Comparison of ENCODE assay signal across 13 cellular contexts in genomic region chr20:53871541-53871940, GRCh38.
DNase-seq lines count a peak whose midpoint lies in the region; ATAC-seq and TF ChIP-seq lines count a peak whose summit lies in the region.
"Had no signal": no experiment of that assay in that cellular context is flagged by ENCODE, and none has a peak within 500 bp of the region (broad histone marks: within the 10 kb centered on the region; RNA-seq: fewer than 3 reads in every experiment).

No MANE protein-coding gene starts in this region.

- H4K91ac ChIP-seq in neuronal stem cell (ENCODE audit: low read depth, low read length, poor library complexity) (no peak overlapping the region), H9 (ENCODE audit: insufficient read length, low read depth, low read length) (no peak overlapping the region)

- H3K9me2 ChIP-seq in MM.1S (replicated peaks; ENCODE audit: insufficient read depth, low read length) = no peaks in the 10 kb centered on the region

- H3K27me3 Mint-ChIP-seq in CD8-positive, alpha-beta T cell (ENCODE audit: low read depth) = no peaks in the 10 kb centered on the region
- no peaks in the 10 kb centered on the region for H3K27me3 Mint-ChIP-seq in central memory CD8-positive, alpha-beta T cell
- H3K27me3 Mint-ChIP-seq in H9 (ENCODE audit: low read depth) = no peaks in the 10 kb centered on the region; the same call in 1 of the 2 replicates

- no peaks in the 10 kb centered on the region for H3K9me3 Mint-ChIP-seq in CD8-positive, alpha-beta T cell
- no peaks in the 10 kb centered on the region for H3K9me3 Mint-ChIP-seq in central memory CD8-positive, alpha-beta T cell
- no peaks in the 10 kb centered on the region; a peak in 1 of 5 replicates for H3K9me3 Mint-ChIP-seq in H9

- no peak overlapping the region for H3K56ac ChIP-seq in H9 (ENCODE audit: insufficient read length, low read depth, low read length)

- H3T11ph ChIP-seq in H9 (ENCODE audit: low read length) = no peak overlapping the region

- WGBS in neuronal stem cell (ENCODE audit: extremely low coverage in 2 of 2, insufficient read length in 2 of 2, insufficient replicate concordance in 1 of 2), 2 donors = no CpG with 5 or more reads among the region's 3 CpGs
- WGBS in H9 (ENCODE audit: extremely low coverage, insufficient read length, low lambda C conversion rate) = no CpG with 5 or more reads among the region's 3 CpGs

- H2AK5ac ChIP-seq in neuronal stem cell (ENCODE audit: low read depth, low read length) (no peak overlapping the region), H9 (ENCODE audit: insufficient read length, low read length) (no peak overlapping the region)

- no peak overlapping the region for H3K4ac ChIP-seq in neuronal stem cell (ENCODE audit: low read length)
- H3K4ac ChIP-seq in H9 (ENCODE audit: low read depth, low read length) = no peak overlapping the region

- H3F3A ChIP-seq in MM.1S (ENCODE audit: insufficient read depth, low read length) = peaks cover 50% of the 10 kb centered on the region

- H3K18ac ChIP-seq in neuronal stem cell (ENCODE audit: low read length) (no peak overlapping the region), H9 (ENCODE audit: insufficient read length, low read depth, low read length) (no peak overlapping the region)

- H3K4me1 ChIP-seq in CD8-positive, alpha-beta T cell (ENCODE audit: insufficient read depth, low read length) = peaks cover 63% of the 10 kb centered on the region
- H3K4me1 ChIP-seq in MM.1S (ENCODE audit: low read length) (peaks cover 44% of the 10 kb centered on the region), neuronal stem cell (ENCODE audit: control insufficient read depth in 2 of 2, insufficient read depth in 1 of 2, low read depth in 1 of 2, low read length in 2 of 2) (peaks cover 17 to 26% of the 10 kb centered on the region in 2 donors), H9 (ENCODE audit: insufficient read depth, low read length) (peaks cover 7% of the 10 kb centered on the region; the same call in 1 of the 2 replicates)

- H3K4me2 ChIP-seq in MM.1S (ENCODE audit: low read depth, low read length) (peak overlapping the region; percentile 91), neuronal stem cell (ENCODE audit: insufficient read depth, low read length, poor library complexity, severe bottlenecking) (no peak overlapping the region), H9 (ENCODE audit: insufficient read depth, insufficient read length, low read length) (no peak overlapping the region)

- no peak for ATAC-seq in CD8-positive, alpha-beta T cell
- ATAC-seq in central memory CD8-positive, alpha-beta T cell (replicated peaks; ENCODE audit: extremely low read depth, poor library complexity, severe bottlenecking) = no peak
- no peak for ATAC-seq in GM19324 (IDR thresholded peaks at IDR 0.05; ENCODE audit: low FRiP score, unreplicated experiment)

- peaks cover 69% of the 10 kb centered on the region for H3K4me1 Mint-ChIP-seq in CD8-positive, alpha-beta T cell (ENCODE audit: low read depth)
- peaks cover 55% of the 10 kb centered on the region for H3K4me1 Mint-ChIP-seq in central memory CD8-positive, alpha-beta T cell
- H3K4me1 Mint-ChIP-seq in H9 = peaks cover 62% of the 10 kb centered on the region in 2 experiments

- H3K36me3 Mint-ChIP-seq in CD8-positive, alpha-beta T cell = no peaks in the 10 kb centered on the region
- peaks cover 20% of the 10 kb centered on the region for H3K36me3 Mint-ChIP-seq in central memory CD8-positive, alpha-beta T cell (ENCODE audit: insufficient read depth)
- no peaks in the 10 kb centered on the region for H3K36me3 Mint-ChIP-seq in H9 (ENCODE audit: insufficient read depth in 1 of 3, low read depth in 3 of 3)

- H2BK20ac ChIP-seq in H9 (ENCODE audit: low read depth, low read length, poor library complexity, severe bottlenecking) = no peak overlapping the region

- no peak overlapping the region for H3K27ac ChIP-seq in CD8-positive, alpha-beta T cell (ENCODE audit: low read depth, low read length)
- H3K27ac ChIP-seq in MM.1S (ENCODE audit: low read length) = peak overlapping the region; percentile 83; the same call in 1 of the 2 replicates
- no peak overlapping the region for H3K27ac ChIP-seq in neuronal stem cell (replicated peaks; ENCODE audit: low read length)
- no peak overlapping the region for H3K27ac ChIP-seq in H9 (ENCODE audit: insufficient read length, low read depth, low read length)

- CTCF ChIA-PET in CD8-positive, alpha-beta T cell (lab: Charles Lee) = interaction anchor here (0.7 to 3.7 kb wide), 29 partner anchors 13 to 296 kb away, joined by 3 to 39 read pairs (median 5); partner anchors contain the start of gene ZNF217

- TF ChIP-seq CTCF in CD8-positive, alpha-beta T cell (IDR thresholded peaks at IDR 0.05) = no peak
- TF ChIP-seq CTCF in MM.1S (IDR thresholded peaks at IDR 0.05; ENCODE audit: low read length) (no peak), H9 (conservative IDR thresholded peaks at IDR 0.05) (no peak)

- no peaks in the 10 kb centered on the region for H3K27me3 ChIP-seq in CD8-positive, alpha-beta T cell (ENCODE audit: insufficient read depth, low read length)
- H3K27me3 ChIP-seq in MM.1S (replicated peaks; ENCODE audit: insufficient read depth, low read length) (no peaks in the 10 kb centered on the region), neuronal stem cell (ENCODE audit: control insufficient read depth in 3 of 3, insufficient read depth in 3 of 3, low read depth in 1 of 3, low read length in 3 of 3) (no peaks in the 10 kb centered on the region), H9 (ENCODE audit: insufficient read depth, low read length) (no peaks in the 10 kb centered on the region)

- peaks cover 3% of the 10 kb centered on the region for H3K23me2 ChIP-seq in H9 (ENCODE audit: insufficient read length, low read depth, low read length, poor library complexity, severe bottlenecking)

- H3K79me2 ChIP-seq in MM.1S (ENCODE audit: low read length) = peaks cover 5% of the 10 kb centered on the region; the same call in 1 of the 2 replicates
- H3K79me2 ChIP-seq in H9 (ENCODE audit: insufficient read depth, low read length) = no peaks in the 10 kb centered on the region

- H2AFZ ChIP-seq in MM.1S (ENCODE audit: low read length) (no peak overlapping the region), neuronal stem cell (ENCODE audit: low read length) (peak overlapping the region; percentile 81), H9 (ENCODE audit: low read length) (no peak overlapping the region)

- no peaks in the 10 kb centered on the region for H3K79me1 ChIP-seq in neuronal stem cell (ENCODE audit: low read depth, low read length)
- no peaks in the 10 kb centered on the region for H3K79me1 ChIP-seq in H9 (ENCODE audit: insufficient read depth, low read depth, low read length, poor library complexity, severe bottlenecking)

- H4K8ac ChIP-seq in neuronal stem cell (ENCODE audit: low read depth, low read length) (no peak overlapping the region), H9 (replicated peaks; ENCODE audit: insufficient read length, low read depth, low read length) (no peak overlapping the region)

- H3K23ac ChIP-seq in neuronal stem cell (ENCODE audit: low read depth, low read length, poor library complexity) (no peak overlapping the region), H9 (ENCODE audit: insufficient read length, low read depth, low read length) (no peak overlapping the region)

- peak overlapping the region; percentile 51; the same call in 1 of the 2 replicates for H3K9ac ChIP-seq in MM.1S (ENCODE audit: low read length)
- H3K9ac ChIP-seq in neuronal stem cell (ENCODE audit: low read depth, low read length, poor library complexity) = no peak overlapping the region
- no peak overlapping the region for H3K9ac ChIP-seq in H9 (ENCODE audit: extremely low read depth, insufficient read length, low read length)

- H4K20me1 ChIP-seq in MM.1S (ENCODE audit: insufficient read depth, low read length) = no peaks in the 10 kb centered on the region
- no peaks in the 10 kb centered on the region for H4K20me1 ChIP-seq in H9 (ENCODE audit: control insufficient read depth, insufficient read depth, insufficient read length)

- H4K5ac ChIP-seq in H9 (ENCODE audit: insufficient read length, low read depth, low read length) = no peak overlapping the region

- peak overlapping the region; percentile 56 for H3K4me3 Mint-ChIP-seq in CD8-positive, alpha-beta T cell
- no peak overlapping the region for H3K4me3 Mint-ChIP-seq in central memory CD8-positive, alpha-beta T cell
- H3K4me3 Mint-ChIP-seq in H9 = no peak overlapping the region

- H3K9me3 ChIP-seq in CD8-positive, alpha-beta T cell (ENCODE audit: low read length) = no peaks in the 10 kb centered on the region
- H3K9me3 ChIP-seq in MM.1S (replicated peaks; ENCODE audit: insufficient read depth, low read length) = no peaks in the 10 kb centered on the region
- peaks cover 0 to 2% of the 10 kb centered on the region in 2 donors for H3K9me3 ChIP-seq in neuronal stem cell (replicated peaks in 1 of 2; ENCODE audit: control insufficient read depth in 2 of 2, insufficient read depth in 1 of 2, low read depth in 1 of 2, low read length in 2 of 2)
- H3K9me3 ChIP-seq in H9 (ENCODE audit: control insufficient read depth, low read depth, low read length) = no peaks in the 10 kb centered on the region

- POLR2A ChIA-PET in CD8-positive, alpha-beta T cell (lab: Charles Lee) = interaction anchor here (0.8 to 2.9 kb wide), 19 partner anchors 12 to 292 kb away, joined by 3 to 38 read pairs (median 9); partner anchors contain the start of gene ZNF217

- H2BK12ac ChIP-seq in neuronal stem cell (ENCODE audit: low read length) (no peak overlapping the region), H9 (ENCODE audit: insufficient read length, low read depth, low read length) (no peak overlapping the region)

- H3K4me3 ChIP-seq in CD8-positive, alpha-beta T cell (ENCODE audit: low read depth, low read length) = no peak overlapping the region
- H3K4me3 ChIP-seq in MM.1S (ENCODE audit: low read length) = no peak overlapping the region
- no peak overlapping the region for H3K4me3 ChIP-seq in neuronal stem cell (ENCODE audit: low read length in 2 of 2)

- intact Hi-C loops in CD8-positive, alpha-beta T cell (cut with DNase I, micrococcal nuclease) = loop anchor here (2.0 to 5.0 kb wide), 5 partner anchors 31 to 209 kb away; no protein-coding TSS in a partner anchor
- intact Hi-C loops in posterior vena cava (cut with DNase I) = loop anchor here (5.0 to 10.0 kb wide), 2 partner anchors 294 to 1897 kb away; no protein-coding TSS in a partner anchor

- H2BK15ac ChIP-seq in neuronal stem cell (ENCODE audit: low read length) (no peak overlapping the region), H9 (ENCODE audit: low read depth, low read length) (no peak overlapping the region)

- no peak for DNase-seq in CD8-positive, alpha-beta T cell
- no peak for DNase-seq in MM.1S
- DNase-seq in central memory CD8-positive, alpha-beta T cell (ENCODE audit: low spot score in 2 of 2) = no peak
- no peak for DNase-seq in neuronal stem cell (ENCODE audit: low spot score)
- no peak for DNase-seq in posterior vena cava (ENCODE audit: low spot score)
- no peak for DNase-seq in H9
- DNase-seq in AML-193 (lab: John Stamatoyannopoulos, UW) = no peak
- DNase-seq: activated CD8-positive, alpha-beta memory T cell treated with anti-CD3 and anti-CD28 coated beads, Interleukin-2, amount 50 U/mL, for 48 hours; caudate nucleus; DMS153; SHP77 treated with DMSO at 0.1 percent for 48 hours; stimulated activated CD8-positive, alpha-beta memory T cell treated with anti-CD3 and anti-CD28 coated beads, Interleukin-4, amount 100 ng/mL, for 48 hours had no signal

- peak overlapping the region; percentile 96 for H3K27ac Mint-ChIP-seq in CD8-positive, alpha-beta T cell
- H3K27ac Mint-ChIP-seq in central memory CD8-positive, alpha-beta T cell (ENCODE audit: low read depth) = peak overlapping the region; percentile 95
- peak overlapping the region in 1 of 3 experiments; percentile 71; a peak in 1 of 7 replicates for H3K27ac Mint-ChIP-seq in H9

- no peak overlapping the region for H2BK120ac ChIP-seq in neuronal stem cell (ENCODE audit: low read depth, low read length)
- no peak overlapping the region for H2BK120ac ChIP-seq in H9 (ENCODE audit: low read depth, low read length, poor library complexity, severe bottlenecking)

- H3K36me3 ChIP-seq in CD8-positive, alpha-beta T cell (ENCODE audit: insufficient read depth, low read length) = no peaks in the 10 kb centered on the region
- H3K36me3 ChIP-seq in MM.1S (replicated peaks; ENCODE audit: insufficient read depth, low read length) (no peaks in the 10 kb centered on the region), neuronal stem cell (replicated peaks in 1 of 2; ENCODE audit: control insufficient read depth in 2 of 2, insufficient read depth in 2 of 2, low read length in 2 of 2) (no peaks in the 10 kb centered on the region)

- H2BK5ac ChIP-seq in neuronal stem cell (ENCODE audit: low read length) (no peak overlapping the region), H9 (ENCODE audit: insufficient read length, low read length) (no peak overlapping the region)

- H3K14ac ChIP-seq in neuronal stem cell (ENCODE audit: low read length) = no peak overlapping the region
- no peak overlapping the region for H3K14ac ChIP-seq in H9 (ENCODE audit: insufficient read depth, low read length)
